ENCODE assay signal across 20 cellular contexts in the genomic region with DNA sequence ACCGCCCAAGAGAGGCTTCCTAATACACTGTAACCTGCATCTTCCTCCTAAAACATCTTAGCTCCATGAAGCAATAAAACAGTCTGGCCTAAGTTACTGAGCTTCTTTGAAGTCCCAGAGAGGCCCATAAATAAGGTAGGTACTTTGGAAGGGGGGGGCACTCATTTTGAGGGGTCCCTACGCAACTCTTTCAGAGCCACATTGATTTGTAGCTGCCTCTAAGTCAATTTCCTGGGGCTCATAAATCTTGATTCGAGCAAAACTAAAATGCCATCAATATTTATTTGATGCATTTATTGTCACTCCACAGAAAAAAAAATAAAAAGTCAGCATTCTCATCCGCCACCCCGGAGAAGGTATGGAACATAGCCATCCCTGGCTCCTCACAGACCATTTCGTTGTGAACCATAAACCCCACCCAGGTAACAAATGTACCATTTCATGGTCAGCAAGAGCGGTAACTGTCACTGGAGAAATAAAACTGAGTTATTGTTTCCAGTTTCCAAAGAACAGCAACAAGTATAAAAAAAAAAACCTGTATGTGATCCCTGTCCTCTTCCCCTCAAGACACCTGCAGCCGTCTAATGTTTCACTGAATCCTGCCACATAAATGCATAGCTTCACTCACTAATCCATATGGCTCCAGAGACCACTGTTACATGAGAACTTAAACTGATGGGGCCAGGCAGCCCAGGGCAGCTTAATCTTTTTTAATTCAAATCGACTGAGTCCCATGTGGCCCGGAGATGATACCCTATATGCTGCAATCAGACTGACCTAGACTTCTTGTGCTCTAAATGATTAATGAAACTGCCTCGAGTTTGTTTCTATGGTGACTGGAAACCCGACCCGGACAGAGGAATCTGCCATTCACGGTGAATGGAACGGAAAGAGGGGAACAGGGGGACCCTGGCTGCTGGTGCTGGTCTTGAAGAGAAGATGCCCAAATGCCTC.
DNase-seq lines count a peak whose midpoint lies in the region; ATAC-seq and TF ChIP-seq lines count a peak whose summit lies in the region.
"Had no signal": no experiment of that assay in that cellular context is flagged by ENCODE, and none has a peak within 500 bp of the region (broad histone marks: within the 10 kb centered on the region; RNA-seq: fewer than 3 reads in every experiment).

No MANE protein-coding gene starts in this region.

- no peak overlapping the region for H3K23ac ChIP-seq in mesendoderm (ENCODE audit: low read length)

- no peaks in the 10 kb centered on the region for H3K79me2 ChIP-seq in mesendoderm (ENCODE audit: control insufficient read depth, insufficient read depth, low read length)
- H3K79me2 ChIP-seq: parathyroid adenoma had no signal

- no peak overlapping the region for H4K8ac ChIP-seq in mesendoderm (ENCODE audit: low read depth, low read length)

- no peak for TF ChIP-seq CTCF in upper lobe of right lung (IDR thresholded peaks at IDR 0.05)

- no peaks in the 10 kb centered on the region for H3K79me1 ChIP-seq in mesendoderm (ENCODE audit: low read length)

- no peak overlapping the region for H2BK15ac ChIP-seq in mesendoderm (replicated peaks; ENCODE audit: low read depth)

- WGBS in mesendoderm (ENCODE audit: extremely low coverage, insufficient coverage, low lambda C conversion rate), result no CpG with 5 or more reads among the region's 15 CpGs

- H3K27ac ChIP-seq in mesendoderm (ENCODE audit: low read depth, low read length) (no peak overlapping the region), upper lobe of right lung (no peak overlapping the region)
- H3K27ac ChIP-seq: dorsolateral prefrontal cortex, esophagus squamous epithelium, heart right ventricle, parathyroid adenoma, spleen had no signal

- DNase-seq in Right ventricle myocardium inferior (ENCODE audit: missing footprints), result peak; percentile 22
- DNase-seq in left ventricle myocardium superior, result no peak
- peak; percentile 82 for DNase-seq in SK-N-DZ (ENCODE audit: low spot score)
- DNase-seq in iris pigment epithelial cell (ENCODE audit: low read depth), result peak; percentile 22
- DNase-seq in mesendoderm, result no peak
- no peak for DNase-seq in upper lobe of right lung
- DNase-seq: activated naive CD4-positive, alpha-beta T cell treated with anti-CD3 and anti-CD28 coated beads, Interleukin-2, amount 10 ng/mL, durations not matched to agents 7 days and 5 days; dorsolateral prefrontal cortex; esophagus squamous epithelium; heart right ventricle; left cardiac atrium; MV-4-11; NK-92 treated with Interleukin-12 subunit alpha and Interleukin-12 subunit beta, amount 100 ng/mL, for 24 hours; Right ventricle myocardium superior; spleen had no signal

- no peak overlapping the region for H3K18ac ChIP-seq in mesendoderm (ENCODE audit: low read length)

- H3K27me3 ChIP-seq in mesendoderm (ENCODE audit: insufficient read depth, low read length, poor library complexity), result no peaks in the 10 kb centered on the region
- peaks cover 6% of the 10 kb centered on the region for H3K27me3 ChIP-seq in upper lobe of right lung

- no peak overlapping the region for H4K5ac ChIP-seq in mesendoderm (ENCODE audit: low read length)

- H3K4me1 ChIP-seq in mesendoderm (ENCODE audit: control insufficient read depth, low read depth, low read length) (no peaks in the 10 kb centered on the region), upper lobe of right lung (no peaks in the 10 kb centered on the region)
- H3K4me1 ChIP-seq: esophagus squamous epithelium, heart right ventricle, parathyroid adenoma, spleen had no signal

- ATAC-seq in Right ventricle myocardium inferior (no peak), left ventricle myocardium superior (no peak), HG02840 (IDR thresholded peaks at IDR 0.05; ENCODE audit: low FRiP score, unreplicated experiment) (no peak), upper lobe of right lung (no peak), HG02759 (IDR thresholded peaks at IDR 0.05; ENCODE audit: unreplicated experiment) (no peak)
- ATAC-seq: GM12878; heart right ventricle; left cardiac atrium; stimulated activated memory B cell treated with anti-CD40 and anti-IgM and Interleukin-4, amounts not matched to agents 10 μg/mL and 1 μg/mL and 100 μg/mL, for 72 hours had no signal

- intact Hi-C loops in Right ventricle myocardium inferior (cut with DNase I) (no loop called here), left ventricle myocardium superior (cut with micrococcal nuclease) (no loop called here), upper lobe of right lung (cut with DNase I) (no loop called here)

- no peak overlapping the region for H3K56ac ChIP-seq in mesendoderm (ENCODE audit: low read length)

- H3K4ac ChIP-seq in mesendoderm (ENCODE audit: low read depth, low read length), result no peak overlapping the region

- no peak overlapping the region for H3K9ac ChIP-seq in mesendoderm (ENCODE audit: low read length)
- H3K9ac ChIP-seq: parathyroid adenoma had no signal

- no peak overlapping the region for H2BK120ac ChIP-seq in mesendoderm (ENCODE audit: low read depth, low read length)

- H3K36me3 ChIP-seq in mesendoderm (ENCODE audit: control insufficient read depth, insufficient read depth, low read length) (no peaks in the 10 kb centered on the region), upper lobe of right lung (no peaks in the 10 kb centered on the region)
- H3K36me3 ChIP-seq: esophagus squamous epithelium, heart right ventricle, spleen had no signal

- H3K4me3 ChIP-seq in mesendoderm (ENCODE audit: low read length) (no peak overlapping the region), upper lobe of right lung (no peak overlapping the region)
- H3K4me3 ChIP-seq: dorsolateral prefrontal cortex, esophagus squamous epithelium, GM12878, heart right ventricle, spleen had no signal

- no peak overlapping the region for H3K4me2 ChIP-seq in mesendoderm (ENCODE audit: low read length)

- H2AK5ac ChIP-seq in mesendoderm (ENCODE audit: low read length), result no peak overlapping the region

- H2BK5ac ChIP-seq in mesendoderm (ENCODE audit: low read length), result no peak overlapping the region

- H3K9me3 ChIP-seq in upper lobe of right lung, result no peaks in the 10 kb centered on the region
- H3K9me3 ChIP-seq: esophagus squamous epithelium, heart right ventricle, spleen had no signal

Comparison
In these comparisons a context has a peak if more than half of its experiments do, and no peak if none do; other contexts are left out.
1. DNase-seq: peak in Right ventricle myocardium inferior (single experiment), SK-N-DZ (single experiment) and iris pigment epithelial cell (single experiment); none in left ventricle myocardium superior (single experiment), mesendoderm (single experiment) and upper lobe of right lung (single experiment).